Comparison of ENCODE assay signal across 1 cellular context in genomic region chr15:66932634-66933024, GRCh38.
TF ChIP-seq lines count a peak whose summit lies in the region.

No MANE protein-coding gene starts in this region.

TF ChIP-seq in GM12878, 131 proteins besides CTCF, POLR2A, EP300 and RAD21 (continued from another document):
- no peak for TF ChIP-seq ZBTB40 (IDR thresholded peaks at IDR 0.05; ENCODE audit: borderline replicate concordance)
- TF ChIP-seq TCF3 (IDR thresholded peaks at IDR 0.05; ENCODE audit: borderline replicate concordance, insufficient read depth, low read depth, low read length) = 0 out of 2 replicates have a peak, but pooled peaks have one; percentile 5
- TF ChIP-seq SP1 (IDR thresholded peaks at IDR 0.05; ENCODE audit: low read depth, low read length) = no peak
- TF ChIP-seq ATF3 (IDR thresholded peaks at IDR 0.05; ENCODE audit: borderline replicate concordance, extremely low read depth, low read depth, low read length) = no peak
- no peak for TF ChIP-seq DPF2 (IDR thresholded peaks at IDR 0.05)
- no peak for TF ChIP-seq SREBF1 (IDR thresholded peaks at IDR 0.05; ENCODE audit: low read length)
- TF ChIP-seq HCFC1 (IDR thresholded peaks at IDR 0.05; ENCODE audit: low read length) = no peak
